ENCODE assay signal across 24 cellular contexts in the genomic region with DNA sequence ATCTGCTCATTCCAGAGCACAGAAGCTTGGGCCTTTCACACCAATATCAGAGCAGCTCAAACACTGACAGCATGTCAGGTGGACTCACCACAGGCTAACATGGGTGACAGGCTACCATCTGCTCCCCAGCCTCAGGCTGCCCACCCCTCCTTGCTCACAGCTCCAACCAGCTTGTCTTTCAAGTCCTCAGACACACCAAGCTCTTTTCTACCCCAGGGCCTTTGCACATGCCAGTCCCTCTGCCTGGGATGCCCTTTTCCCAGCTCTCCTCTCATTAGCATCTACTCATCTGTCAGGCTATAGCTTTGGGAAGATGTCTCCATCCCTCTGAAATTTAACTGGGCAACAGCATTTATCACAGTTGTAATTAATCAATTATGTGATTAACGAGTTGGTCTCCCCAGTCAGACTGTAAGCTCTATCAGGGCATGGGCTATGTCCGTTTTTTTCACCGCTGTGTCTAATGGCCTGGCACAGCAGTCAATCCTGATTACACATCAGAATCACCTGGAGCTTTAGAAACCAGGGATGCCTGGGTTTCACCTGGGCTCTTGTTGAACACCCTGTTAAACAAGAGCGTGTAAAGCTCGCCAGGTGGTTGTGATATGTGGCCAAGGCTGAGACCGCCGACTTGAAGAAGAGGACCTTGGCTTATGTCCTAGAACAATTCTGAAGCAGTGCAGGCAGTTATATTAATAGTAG.
A peak's percentile ranks its signal among the peaks of the same experiment; 100 is the strongest.
DNase-seq lines count a peak whose midpoint lies in the region; ATAC-seq, FAIRE-seq and TF ChIP-seq lines count a peak whose summit lies in the region.
"Had no signal": no experiment of that assay in that cellular context is flagged by ENCODE, and none has a peak within 500 bp of the region (broad histone marks: within the 10 kb centered on the region; RNA-seq: fewer than 3 reads in every experiment).

No MANE protein-coding gene starts in this region.

- no peak for TF ChIP-seq EP300 in K562 (IDR thresholded peaks at IDR 0.05; ENCODE audit: low read length)

- no peak for TF ChIP-seq RAD21 in K562 (CRISPR knock-in tag; conservative IDR thresholded peaks at IDR 0.05 in 1 of 2, IDR thresholded peaks at IDR 0.05 in 1 of 2)

- TF ChIP-seq POLR2A in K562 (conservative IDR thresholded peaks at IDR 0.05) = no peak

- no peaks in the 10 kb centered on the region for H3K9me3 ChIP-seq in K562 (replicated peaks; ENCODE audit: control insufficient read depth, insufficient read depth, low read depth, low read length)

- peaks cover 34 to 54% of the 10 kb centered on the region in 2 experiments; a peak in 4 of 5 replicates for H3K27me3 ChIP-seq in K562 (ENCODE audit: control insufficient read depth in 2 of 2, insufficient read depth in 2 of 2, low read length in 2 of 2)
- H3K27me3 ChIP-seq: BE2C had no signal

- peak overlapping the region in 1 of 2 experiments; percentile 29; a peak in 1 of 4 replicates for H3K9ac ChIP-seq in K562 (ENCODE audit: insufficient read depth in 1 of 2, low read depth in 2 of 2, low read length in 2 of 2)

- BruUV-seq in K562 (replicated peaks; lab: Mats Ljungman, UMichigan) = no TSS peak

- H4K20me1 ChIP-seq in K562 (replicated peaks; ENCODE audit: control insufficient read depth, insufficient read depth, low read length) = no peaks in the 10 kb centered on the region

- no peak overlapping the region for H3K27ac ChIP-seq in K562 (ENCODE audit: extremely low read depth, low read depth, low read length)

- H3K36me3 ChIP-seq in K562 (ENCODE audit: control insufficient read depth, insufficient read depth, low read length) = no peaks in the 10 kb centered on the region

- no peaks in the 10 kb centered on the region for H3K79me2 ChIP-seq in K562 (ENCODE audit: control insufficient read depth, insufficient read depth, low read length)

- no peaks in the 10 kb centered on the region for H3K9me1 ChIP-seq in K562 (ENCODE audit: control insufficient read depth, insufficient read depth, low read length)

- in situ Hi-C loops in K562 (cut with MboI) = loop anchor here (25.0 kb wide), 1 partner anchor 231 kb away; no protein-coding TSS in a partner anchor

- CTCF ChIA-PET in K562 (lab: Yijun Ruan, JAX; ENCODE audit: low intra/inter-chr PET ratio) = interaction anchor here (0.5 kb wide), 1 partner anchor 224 kb away, joined by 3 read pairs; no protein-coding TSS in a partner anchor

- POLR2A ChIA-PET in K562 (lab: Yijun Ruan, JAX) = no interaction called here

- WGBS in K562 (ENCODE audit: insufficient coverage, low coverage, missing lambda C conversion rate) = 6% methylated on average over 7 of the region's 7 CpGs

- H3K9me3 Mint-ChIP-seq in activated T-cell treated with anti-CD3 and anti-CD28 coated beads, Interleukin-2, amount 50 U/mL, for 24 hours = no peaks in the 10 kb centered on the region
- H3K9me3 Mint-ChIP-seq in mesothelial cell of epicardium = no peaks in the 10 kb centered on the region
- H3K9me3 Mint-ChIP-seq: CD4-positive, alpha-beta T cell had no signal

- no peaks in the 10 kb centered on the region for H3K4me1 ChIP-seq in K562 (replicated peaks in 1 of 2; ENCODE audit: control insufficient read depth in 2 of 2, insufficient read depth in 2 of 2, low read length in 2 of 2)
- H3K4me1 ChIP-seq: BE2C had no signal

- peaks cover 4% of the 10 kb centered on the region for H3K36me3 Mint-ChIP-seq in activated T-cell treated with anti-CD3 and anti-CD28 coated beads, Interleukin-2, amount 50 U/mL, for 24 hours (ENCODE audit: low read depth)
- H3K36me3 Mint-ChIP-seq in mesothelial cell of epicardium = no peaks in the 10 kb centered on the region

- H3K4me3 Mint-ChIP-seq in activated T-cell treated with anti-CD3 and anti-CD28 coated beads, Interleukin-2, amount 50 U/mL, for 24 hours = no peak overlapping the region
- H3K4me3 Mint-ChIP-seq in mesothelial cell of epicardium = no peak overlapping the region
- H3K4me3 Mint-ChIP-seq: CD4-positive, alpha-beta T cell had no signal

- no peak for FAIRE-seq in K562 (lab: Jason Lieb, UNC)
- FAIRE-seq: A204.1, GM12891, GM18507, H54 had no signal

- peaks cover 21% of the 10 kb centered on the region for H3K4me1 Mint-ChIP-seq in activated T-cell treated with anti-CD3 and anti-CD28 coated beads, Interleukin-2, amount 50 U/mL, for 24 hours (ENCODE audit: low read depth)
- peaks cover 19% of the 10 kb centered on the region for H3K4me1 Mint-ChIP-seq in mesothelial cell of epicardium

- H3K4me2 ChIP-seq in K562 (ENCODE audit: insufficient read depth, low read length) = no peak overlapping the region

- no peak for DNase-seq in activated T-cell treated with anti-CD3 and anti-CD28 coated beads, Interleukin-2, amount 50 U/mL, for 24 hours
- DNase-seq in activated T-cell treated with anti-CD3 and anti-CD28 coated beads for 4 hours = no peak
- no peak for DNase-seq in K562 (ENCODE audit: extremely low read depth in 1 of 4, low spot score in 3 of 4)
- DNase-seq in mesothelial cell of epicardium (ENCODE audit: low spot score in 2 of 2, unreplicated experiment in 2 of 2) = no peak
- no peak for DNase-seq in OCI-M2 (lab: John Stamatoyannopoulos, UW; ENCODE audit: unreplicated experiment)
- DNase-seq in DMS 273 treated with DMSO at 0.1 percent for 48 hours (lab: John Stamatoyannopoulos, UW) = no peak
- DNase-seq in cerebellum (ENCODE audit: low spot score) = no peak
- no peak for DNase-seq in DMS53 treated with DMSO at 0.1 percent for 48 hours (lab: John Stamatoyannopoulos, UW; ENCODE audit: unreplicated experiment)
- DNase-seq: BE2C; CD4-positive, alpha-beta T cell; DMS53; NCI-H1417; NCI-H2081; NCI-H2171 treated with DMSO at 0.1 percent for 48 hours; NCI-H446; NCI-H526 treated with DMSO at 0.1 percent for 48 hours; OCI-M1; RPMI8226; SIG-M5 had no signal

- H3K27me3 Mint-ChIP-seq in activated T-cell treated with anti-CD3 and anti-CD28 coated beads, Interleukin-2, amount 50 U/mL, for 24 hours = no peaks in the 10 kb centered on the region
- H3K27me3 Mint-ChIP-seq in mesothelial cell of epicardium (ENCODE audit: low read depth) = no peaks in the 10 kb centered on the region
- H3K27me3 Mint-ChIP-seq: CD4-positive, alpha-beta T cell had no signal

- TF ChIP-seq CTCF in K562 (IDR thresholded peaks at IDR 0.05 in 2 of 3, conservative IDR thresholded peaks at IDR 0.05 in 1 of 3; ENCODE audit: insufficient read depth in 2 of 3, low read depth in 1 of 3, low read length in 3 of 3) = no peak
- no peak for TF ChIP-seq CTCF in mesothelial cell of epicardium (IDR thresholded peaks at IDR 0.05; ENCODE audit: unreplicated experiment)

- intact Hi-C loops in K562 (cut with micrococcal nuclease) = no loop called here

- H3K4me3 ChIP-seq in K562 = no peak overlapping the region

- H2AFZ ChIP-seq in K562 (ENCODE audit: low read depth, low read length) = no peak overlapping the region

- peak overlapping the region; percentile 0 for H3K27ac Mint-ChIP-seq in activated T-cell treated with anti-CD3 and anti-CD28 coated beads, Interleukin-2, amount 50 U/mL, for 24 hours
- H3K27ac Mint-ChIP-seq in mesothelial cell of epicardium = peak overlapping the region; percentile 26
- H3K27ac Mint-ChIP-seq: CD4-positive, alpha-beta T cell had no signal

- ATAC-seq in K562 = no peak
- ATAC-seq: SK-N-SH treated with all-trans-retinoic acid at 6 μM for 48 hours had no signal

TF ChIP-seq in K562, 482 proteins besides CTCF, POLR2A, EP300 and RAD21:
- TF ChIP-seq RBM25 (IDR thresholded peaks at IDR 0.05; ENCODE audit: low read depth, low read length, severe bottlenecking) (peak; percentile 6), HMG20B (CRISPR knock-in tag; IDR thresholded peaks at IDR 0.05) (no peak)
TF ChIP-seq in K562: peak in this region for 1.
